8 cellular contexts compared by ENCODE assay signal in genomic region chr6:151389640-151390275, GRCh38. TPM values are rescaled to one million over a fixed set of nuclear protein-coding genes. Genes with fewer than 3 reads are reported as not detected.
DNase-seq lines count a peak whose midpoint lies in the region; ATAC-seq and TF ChIP-seq lines count a peak whose summit lies in the region.

No MANE protein-coding gene starts in this region.

- peaks cover 26% of the 10 kb centered on the region for H3K4me1 ChIP-seq in HAP-1

- H3K36me3 ChIP-seq in HAP-1 (replicated peaks) (no peaks in the 10 kb centered on the region; the same call in 1 of the 2 replicates), SU-DHL-6 (ENCODE audit: low read length) (peaks cover 21% of the 10 kb centered on the region; the same call in 1 of the 2 replicates)

- peak overlapping the region; percentile 96 for H3K27ac Mint-ChIP-seq in activated T-cell treated with anti-CD3 and anti-CD28 coated beads, Interleukin-2, amount 50 U/mL, for 24 hours
- H3K27ac Mint-ChIP-seq in dendritic cell treated with granulocyte-macrophage colony-stimulating factor and Interleukin-4, amounts not matched to agents 40 ng/mL and 50 ng/mL, for 4 days = peak overlapping the region; percentile 97
- peak overlapping the region; percentile 96 for H3K27ac Mint-ChIP-seq in stimulated activated naive CD8-positive, alpha-beta T cell treated with anti-CD3 and anti-CD28 coated beads, Interleukin-15, Interleukin-2, amounts not matched to agents 100 ng/mL and 50 ng/mL, for 24 hours

- peak overlapping the region; percentile 77 for H3K4me3 ChIP-seq in HAP-1
- H3K4me3 ChIP-seq in LNCaP clone FGC (ENCODE audit: low read depth, low read length) = peak overlapping the region; percentile 80
- H3K4me3 ChIP-seq in SU-DHL-6 (ENCODE audit: insufficient read depth, low read length, poor library complexity, severe bottlenecking) = peak overlapping the region; percentile 67

- intact Hi-C loops in dendritic cell treated with granulocyte-macrophage colony-stimulating factor and Interleukin-4, amounts not matched to agents 40 ng/mL and 50 ng/mL, for 4 days (cut with micrococcal nuclease) = loop anchor here (1.0 to 5.0 kb wide), 2 partner anchors 63 to 1642 kb away; partner anchors contain the start of genes NUP43, PCMT1 and RMND1

- no peak for DNase-seq in activated T-cell treated with anti-CD3 and anti-CD28 coated beads, Interleukin-2, amount 50 U/mL, for 24 hours
- DNase-seq in activated T-cell treated with anti-CD3 and anti-CD28 coated beads, Interleukin-2, amount 50 U/mL, for 48 hours = no peak
- DNase-seq in HAP-1 (ENCODE audit: low spot score in 2 of 2) (peak; percentile 83 to 88), LNCaP clone FGC (ENCODE audit: low read depth) (peak; percentile 18), left lobe of liver (ENCODE audit: low spot score) (peak; percentile 62)

- H4K20me1 ChIP-seq in SU-DHL-6 (ENCODE audit: low read depth, low read length) = peaks cover 10% of the 10 kb centered on the region; the same call in 1 of the 2 replicates

- peaks cover 23% of the 10 kb centered on the region for H3F3A ChIP-seq in SU-DHL-6 (ENCODE audit: insufficient read depth)

- peak overlapping the region; percentile 15 for H2AFZ ChIP-seq in SU-DHL-6 (ENCODE audit: low read depth, low read length, severe bottlenecking)

- peaks cover 57% of the 10 kb centered on the region for H3K36me3 Mint-ChIP-seq in activated T-cell treated with anti-CD3 and anti-CD28 coated beads, Interleukin-2, amount 50 U/mL, for 24 hours (ENCODE audit: low read depth)
- H3K36me3 Mint-ChIP-seq in dendritic cell treated with granulocyte-macrophage colony-stimulating factor and Interleukin-4, amounts not matched to agents 40 ng/mL and 50 ng/mL, for 4 days (ENCODE audit: low read depth) = peaks cover 40% of the 10 kb centered on the region
- H3K36me3 Mint-ChIP-seq in stimulated activated naive CD8-positive, alpha-beta T cell treated with anti-CD3 and anti-CD28 coated beads, Interleukin-15, Interleukin-2, amounts not matched to agents 100 ng/mL and 50 ng/mL, for 24 hours (ENCODE audit: low read depth) = peaks cover 19% of the 10 kb centered on the region

- in situ Hi-C loops in HAP-1 (cut with MboI; ENCODE audit: low sequenced_read_pairs) = no loop called here

- no peaks in the 10 kb centered on the region for H3K27me3 Mint-ChIP-seq in activated T-cell treated with anti-CD3 and anti-CD28 coated beads, Interleukin-2, amount 50 U/mL, for 24 hours
- H3K27me3 Mint-ChIP-seq in dendritic cell treated with granulocyte-macrophage colony-stimulating factor and Interleukin-4, amounts not matched to agents 40 ng/mL and 50 ng/mL, for 4 days = no peaks in the 10 kb centered on the region
- no peaks in the 10 kb centered on the region for H3K27me3 Mint-ChIP-seq in stimulated activated naive CD8-positive, alpha-beta T cell treated with anti-CD3 and anti-CD28 coated beads, Interleukin-15, Interleukin-2, amounts not matched to agents 100 ng/mL and 50 ng/mL, for 24 hours

- peak overlapping the region; percentile 91 for H3K4me2 ChIP-seq in SU-DHL-6 (ENCODE audit: low read depth, low read length, poor library complexity, severe bottlenecking)

- H3K27me3 ChIP-seq in HAP-1 (ENCODE audit: low read depth) (no peaks in the 10 kb centered on the region), SU-DHL-6 (ENCODE audit: low read length) (no peaks in the 10 kb centered on the region)

- H3K9me3 ChIP-seq in HAP-1 = no peaks in the 10 kb centered on the region
- no peaks in the 10 kb centered on the region for H3K9me3 ChIP-seq in SU-DHL-6 (ENCODE audit: insufficient read depth, low read length)

- TF ChIP-seq CTCF in LNCaP clone FGC (IDR thresholded peaks at IDR 0.05; ENCODE audit: control insufficient read depth, extremely low read depth, insufficient read depth) (no peak), SU-DHL-6 (IDR thresholded peaks at IDR 0.05; ENCODE audit: insufficient read depth, low read length, poor library complexity, severe bottlenecking) (no peak)

- no peaks in the 10 kb centered on the region for H3K9me2 ChIP-seq in SU-DHL-6 (replicated peaks; ENCODE audit: insufficient read depth, low read length)

- peaks cover 84% of the 10 kb centered on the region for H3K79me2 ChIP-seq in SU-DHL-6 (ENCODE audit: insufficient read depth, low read length)

- peak overlapping the region; percentile 98 for H3K27ac ChIP-seq in SU-DHL-6 (ENCODE audit: low read depth, low read length)

- peak; percentile 15 for ATAC-seq in left lobe of liver

- H3K9ac ChIP-seq in SU-DHL-6 (ENCODE audit: low read length) = peak overlapping the region; percentile 100

- H3K4me3 Mint-ChIP-seq in activated T-cell treated with anti-CD3 and anti-CD28 coated beads, Interleukin-2, amount 50 U/mL, for 24 hours = peak overlapping the region; percentile 87
- peak overlapping the region; percentile 86 for H3K4me3 Mint-ChIP-seq in dendritic cell treated with granulocyte-macrophage colony-stimulating factor and Interleukin-4, amounts not matched to agents 40 ng/mL and 50 ng/mL, for 4 days
- peak overlapping the region; percentile 91 for H3K4me3 Mint-ChIP-seq in stimulated activated naive CD8-positive, alpha-beta T cell treated with anti-CD3 and anti-CD28 coated beads, Interleukin-15, Interleukin-2, amounts not matched to agents 100 ng/mL and 50 ng/mL, for 24 hours

- H3K9me3 Mint-ChIP-seq in activated T-cell treated with anti-CD3 and anti-CD28 coated beads, Interleukin-2, amount 50 U/mL, for 24 hours = no peaks in the 10 kb centered on the region
- no peaks in the 10 kb centered on the region for H3K9me3 Mint-ChIP-seq in dendritic cell treated with granulocyte-macrophage colony-stimulating factor and Interleukin-4, amounts not matched to agents 40 ng/mL and 50 ng/mL, for 4 days
- no peaks in the 10 kb centered on the region for H3K9me3 Mint-ChIP-seq in stimulated activated naive CD8-positive, alpha-beta T cell treated with anti-CD3 and anti-CD28 coated beads, Interleukin-15, Interleukin-2, amounts not matched to agents 100 ng/mL and 50 ng/mL, for 24 hours

- peaks cover 62% of the 10 kb centered on the region for H3K4me1 Mint-ChIP-seq in activated T-cell treated with anti-CD3 and anti-CD28 coated beads, Interleukin-2, amount 50 U/mL, for 24 hours (ENCODE audit: low read depth)
- peaks cover 38% of the 10 kb centered on the region for H3K4me1 Mint-ChIP-seq in dendritic cell treated with granulocyte-macrophage colony-stimulating factor and Interleukin-4, amounts not matched to agents 40 ng/mL and 50 ng/mL, for 4 days (ENCODE audit: low read depth)
- peaks cover 70% of the 10 kb centered on the region for H3K4me1 Mint-ChIP-seq in stimulated activated naive CD8-positive, alpha-beta T cell treated with anti-CD3 and anti-CD28 coated beads, Interleukin-15, Interleukin-2, amounts not matched to agents 100 ng/mL and 50 ng/mL, for 24 hours (ENCODE audit: low read depth)

RNA-seq across cellular contexts. Expression of gene ZBTB2, which starts 1.6 kb away (rescaled TPM):
- 2.7 TPM for total RNA-seq in left lobe of liver

Comparison
In these comparisons a context has a peak if more than half of its experiments do, and no peak if none do; other contexts are left out.
1. DNase-seq: peak in HAP-1 (2 of 2), LNCaP clone FGC (single experiment) and left lobe of liver (single experiment); none in activated T-cell treated with anti-CD3 and anti-CD28 coated beads, Interleukin-2, amount 50 U/mL, for 24 hours (single experiment) and activated T-cell treated with anti-CD3 and anti-CD28 coated beads, Interleukin-2, amount 50 U/mL, for 48 hours (0 of 2).
2. Peak in every context shown above with its lines, with median percentiles within 50 percentile points of each other: H3K27ac Mint-ChIP-seq, H3K4me3 Mint-ChIP-seq and H3K4me3 ChIP-seq.